ENCODE assay signal across 19 cellular contexts in the genomic region with DNA sequence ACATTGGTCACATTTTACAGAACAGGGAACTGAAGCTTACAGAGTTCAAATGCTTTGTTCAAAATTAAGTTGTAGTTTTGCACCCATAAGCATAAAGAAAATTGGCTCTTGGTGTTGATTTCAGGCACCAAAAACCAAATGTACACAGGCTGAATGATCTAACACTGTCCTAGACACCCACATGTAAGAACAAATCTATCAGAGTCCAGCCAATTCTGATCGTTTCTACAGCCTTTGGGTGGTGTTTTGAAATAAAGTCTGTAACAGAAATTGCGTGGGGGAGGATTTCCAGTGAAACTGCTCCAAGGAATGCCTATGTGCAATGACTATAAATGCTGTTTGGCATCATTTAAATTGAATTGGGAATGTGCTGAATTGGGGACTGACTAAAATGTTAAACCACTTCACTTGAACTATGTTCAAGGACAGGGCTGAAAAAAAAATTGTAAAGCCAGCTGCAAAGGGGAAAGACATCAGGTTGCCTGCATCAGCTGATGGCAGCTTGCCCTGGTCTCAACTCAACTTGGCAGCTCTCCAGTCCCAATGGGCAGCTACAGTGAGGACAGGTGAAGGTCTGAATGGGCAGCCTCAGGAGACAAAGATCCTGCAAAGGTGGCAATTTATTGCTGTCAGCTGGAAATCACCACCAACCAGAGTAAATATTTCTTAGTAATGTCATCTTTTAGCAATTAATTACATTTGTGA.
A peak's percentile ranks its signal among the peaks of the same experiment; 100 is the strongest.
DNase-seq lines count a peak whose midpoint lies in the region; ATAC-seq and TF ChIP-seq lines count a peak whose summit lies in the region.
"Had no signal": no experiment of that assay in that cellular context is flagged by ENCODE, and none has a peak within 500 bp of the region (broad histone marks: within the 10 kb centered on the region; RNA-seq: fewer than 3 reads in every experiment).

No MANE protein-coding gene starts in this region.

- 14% methylated on average over 2 of the region's 2 CpGs for WGBS in suprapubic skin
- 29% methylated on average over 2 of the region's 2 CpGs for WGBS in right cardiac atrium

- H3K36me3 Mint-ChIP-seq in osteocyte (ENCODE audit: unreplicated experiment) = no peaks in the 10 kb centered on the region
- H3K36me3 Mint-ChIP-seq in neural progenitor cell = no peaks in the 10 kb centered on the region
- H3K36me3 Mint-ChIP-seq: CD4-positive, CD25-positive, alpha-beta regulatory T cell; mesothelial cell of epicardium had no signal

- H3K27ac ChIP-seq in suprapubic skin (no peak overlapping the region), right cardiac atrium (ENCODE audit: low read length) (no peak overlapping the region), neural progenitor cell (no peak overlapping the region)
- H3K27ac ChIP-seq: heart left ventricle, neutrophil had no signal

- H3K27me3 Mint-ChIP-seq in osteocyte (ENCODE audit: unreplicated experiment) (no peaks in the 10 kb centered on the region), neural progenitor cell (ENCODE audit: insufficient read depth, low read depth) (peaks cover 6% of the 10 kb centered on the region)
- H3K27me3 Mint-ChIP-seq: CD4-positive, CD25-positive, alpha-beta regulatory T cell; central memory CD8-positive, alpha-beta T cell had no signal

- TF ChIP-seq EP300 in suprapubic skin (IDR thresholded peaks at IDR 0.05) = no peak

- no peaks in the 10 kb centered on the region for H3K9me3 ChIP-seq in suprapubic skin
- no peaks in the 10 kb centered on the region for H3K9me3 ChIP-seq in right cardiac atrium (ENCODE audit: control insufficient read depth, low read length)
- no peaks in the 10 kb centered on the region for H3K9me3 ChIP-seq in neural progenitor cell (ENCODE audit: low read depth)
- H3K9me3 ChIP-seq: heart left ventricle, MG63, neutrophil had no signal

- no peaks in the 10 kb centered on the region for H4K20me1 ChIP-seq in neural progenitor cell (ENCODE audit: low read depth)

- intact Hi-C loops in head of caudate nucleus (cut with DNase I) = no loop called here
- intact Hi-C loops in right cardiac atrium (cut with DNase I) = no loop called here

- DNase-seq in Ammon's horn (ENCODE audit: low spot score) = peak; percentile 55
- peak; percentile 35 for DNase-seq in M059J (ENCODE audit: low read depth)
- DNase-seq in NCI-H510A treated with DMSO at 0.1 percent for 48 hours (lab: John Stamatoyannopoulos, UW) = peak; percentile 27
- DNase-seq in head of caudate nucleus = peak in 24 of 42 donors; percentile 8 to 51 (median 20)
- no peak for DNase-seq in osteocyte (ENCODE audit: extremely low spot score, unreplicated experiment)
- no peak for DNase-seq in suprapubic skin (ENCODE audit: low spot score in 2 of 2)
- DNase-seq in right cardiac atrium = no peak
- no peak for DNase-seq in neural progenitor cell (ENCODE audit: low spot score)
- DNase-seq: ACHN; CD4-positive, CD25-positive, alpha-beta regulatory T cell; effector memory CD4-positive, alpha-beta T cell; MG63; NCI-H226; stimulated activated CD4-positive, alpha-beta T cell treated with anti-CD3 and anti-CD28 coated beads, Interleukin-2, amount 100 ng/mL, for 24 hours had no signal

- no peaks in the 10 kb centered on the region for H3K27me3 ChIP-seq in suprapubic skin
- H3K27me3 ChIP-seq in right cardiac atrium (ENCODE audit: control insufficient read depth, insufficient read depth) = no peaks in the 10 kb centered on the region
- no peaks in the 10 kb centered on the region for H3K27me3 ChIP-seq in neural progenitor cell
- H3K27me3 ChIP-seq: neutrophil had no signal

- H3K9me3 Mint-ChIP-seq in osteocyte (ENCODE audit: unreplicated experiment) (no peaks in the 10 kb centered on the region), neural progenitor cell (no peaks in the 10 kb centered on the region)
- H3K9me3 Mint-ChIP-seq: central memory CD8-positive, alpha-beta T cell; mesothelial cell of epicardium; T-helper 2 cell treated with Interferon-gamma antibody and Interleukin-4, amounts not matched to agents 5 μg/mL and 100 μg/mL, for 36 hours had no signal

- H3K4me1 Mint-ChIP-seq in osteocyte (ENCODE audit: unreplicated experiment) = no peaks in the 10 kb centered on the region
- H3K4me1 Mint-ChIP-seq in neural progenitor cell = no peaks in the 10 kb centered on the region
- H3K4me1 Mint-ChIP-seq: CD4-positive, CD25-positive, alpha-beta regulatory T cell; central memory CD8-positive, alpha-beta T cell had no signal

- ATAC-seq in right cardiac atrium = no peak
- ATAC-seq: heart left ventricle had no signal

- TF ChIP-seq CTCF in osteocyte (IDR thresholded peaks at IDR 0.05) = no peak
- no peak for TF ChIP-seq CTCF in suprapubic skin (IDR thresholded peaks at IDR 0.05)
- TF ChIP-seq CTCF in neural progenitor cell (IDR thresholded peaks at IDR 0.05) = no peak

- H3K4me1 ChIP-seq in suprapubic skin = no peaks in the 10 kb centered on the region
- H3K4me1 ChIP-seq in right cardiac atrium (ENCODE audit: control insufficient read depth, insufficient read depth, low read length) = no peaks in the 10 kb centered on the region
- no peaks in the 10 kb centered on the region for H3K4me1 ChIP-seq in neural progenitor cell
- H3K4me1 ChIP-seq: heart left ventricle had no signal

- H3K79me2 ChIP-seq in neural progenitor cell (ENCODE audit: low read depth) = no peaks in the 10 kb centered on the region

- H3K36me3 ChIP-seq in suprapubic skin (no peaks in the 10 kb centered on the region), neural progenitor cell (no peaks in the 10 kb centered on the region)
- H3K36me3 ChIP-seq: heart left ventricle, MG63, neutrophil had no signal

- H3K4me3 Mint-ChIP-seq in osteocyte (ENCODE audit: unreplicated experiment) = no peak overlapping the region
- H3K4me3 Mint-ChIP-seq in neural progenitor cell = no peak overlapping the region
- H3K4me3 Mint-ChIP-seq: CD4-positive, CD25-positive, alpha-beta regulatory T cell; central memory CD8-positive, alpha-beta T cell; mesothelial cell of epicardium; T-helper 2 cell treated with Interferon-gamma antibody and Interleukin-4, amounts not matched to agents 5 μg/mL and 100 μg/mL, for 36 hours had no signal

- no peak overlapping the region for H3K27ac Mint-ChIP-seq in osteocyte (ENCODE audit: unreplicated experiment)
- no peak overlapping the region for H3K27ac Mint-ChIP-seq in neural progenitor cell
- H3K27ac Mint-ChIP-seq: CD4-positive, CD25-positive, alpha-beta regulatory T cell; mesothelial cell of epicardium; T-helper 2 cell treated with Interferon-gamma antibody and Interleukin-4, amounts not matched to agents 5 μg/mL and 100 μg/mL, for 36 hours had no signal

- H2AFZ ChIP-seq in neural progenitor cell (replicated peaks) = no peak overlapping the region

- no peaks in the 10 kb centered on the region for H3F3A ChIP-seq in neural progenitor cell (ENCODE audit: low read depth)

- no peak for TF ChIP-seq POLR2A in suprapubic skin (IDR thresholded peaks at IDR 0.05)

- H3K9ac ChIP-seq in neural progenitor cell = no peak overlapping the region

- H3K4me3 ChIP-seq in suprapubic skin (no peak overlapping the region), right cardiac atrium (ENCODE audit: low read length) (no peak overlapping the region), neural progenitor cell (no peak overlapping the region)
- H3K4me3 ChIP-seq: heart left ventricle, MG63 had no signal

- H3K4me2 ChIP-seq in neural progenitor cell = no peak overlapping the region

Comparison
In these comparisons a context has a peak if more than half of its experiments do, and no peak if none do; other contexts are left out.
1. DNase-seq: peak in Ammon's horn (single experiment), M059J (single experiment), NCI-H510A treated with DMSO at 0.1 percent for 48 hours (single experiment) and head of caudate nucleus (24 of 42); none in osteocyte (single experiment), suprapubic skin (0 of 2), right cardiac atrium (0 of 3) and neural progenitor cell (single experiment).